ENCODE assay signal across 14 cellular contexts in genomic region chr15:72315706-72316370, GRCh38. TPM values are rescaled to one million over a fixed set of nuclear protein-coding genes. Genes with fewer than 3 reads are reported as not detected.
DNase-seq lines count a peak whose midpoint lies in the region; ATAC-seq, FAIRE-seq and TF ChIP-seq lines count a peak whose summit lies in the region.
"Had no signal": no experiment of that assay in that cellular context is flagged by ENCODE, and none has a peak within 500 bp of the region (broad histone marks: within the 10 kb centered on the region; RNA-seq: fewer than 3 reads in every experiment).

No MANE protein-coding gene starts in this region.

- no peak for FAIRE-seq in kidney (lab: Jason Lieb, UNC)
- FAIRE-seq: G401.6 had no signal

- no peaks in the 10 kb centered on the region for H3K36me3 ChIP-seq in DND-41 (ENCODE audit: insufficient read depth, low read length)
- no peaks in the 10 kb centered on the region for H3K36me3 ChIP-seq in stomach
- no peaks in the 10 kb centered on the region for H3K36me3 ChIP-seq in kidney (ENCODE audit: control insufficient read depth in 1 of 2, insufficient read depth in 2 of 2, low read length in 2 of 2)

- peak; percentile 62; the same call in 2 of the 3 replicates for ATAC-seq in DND-41 (ENCODE audit: insufficient read depth, low read depth)
- ATAC-seq: natural killer cell, psoas muscle had no signal

- H3K27me3 ChIP-seq in DND-41 (ENCODE audit: insufficient read depth, low read length, poor library complexity) (no peaks in the 10 kb centered on the region), stomach (peaks cover 0 to 8% (median 0%) of the 10 kb centered on the region in 3 donors)

- intact Hi-C loops in stomach (cut with DNase I; ENCODE audit: low total_unique reads), result no loop called here
- intact Hi-C loops in kidney (cut with DNase I), result no loop called here

- H3K9me3 ChIP-seq in DND-41 (ENCODE audit: insufficient read depth, low read length, severe bottlenecking), result no peaks in the 10 kb centered on the region
- H3K9me3 ChIP-seq in stomach, result no peaks in the 10 kb centered on the region
- no peaks in the 10 kb centered on the region for H3K9me3 ChIP-seq in kidney (ENCODE audit: control insufficient read depth in 1 of 2, low read length in 2 of 2)
- H3K9me3 ChIP-seq: psoas muscle had no signal

- TF ChIP-seq CTCF in DND-41 (IDR thresholded peaks at IDR 0.05; ENCODE audit: borderline replicate concordance, extremely low read depth, low read length, poor library complexity, severe bottlenecking) (no peak), stomach (IDR thresholded peaks at IDR 0.05) (no peak), kidney (IDR thresholded peaks at IDR 0.05; ENCODE audit: borderline replicate concordance, extremely low read depth, insufficient read depth) (no peak)

- H3K4me1 ChIP-seq in DND-41 (ENCODE audit: insufficient read depth, low read length) (no peaks in the 10 kb centered on the region), stomach (peaks cover 4 to 17% (median 16%) of the 10 kb centered on the region in 4 donors), kidney (ENCODE audit: control insufficient read depth in 1 of 2, insufficient read depth in 1 of 2, low read depth in 1 of 2, low read length in 2 of 2) (no peaks in the 10 kb centered on the region)
- H3K4me1 ChIP-seq: psoas muscle had no signal

- WGBS in stomach, 5 donors, result 62 to 78% (median 72%) methylated on average over 5 to 6 of the region's 6 CpGs

- H4K20me1 ChIP-seq in DND-41 (ENCODE audit: insufficient read depth, low read length), result no peaks in the 10 kb centered on the region

- no peak overlapping the region for H3K4me3 ChIP-seq in DND-41 (ENCODE audit: low read depth in 1 of 2, low read length in 2 of 2)
- no peak overlapping the region for H3K4me3 ChIP-seq in stomach
- H3K4me3 ChIP-seq in kidney (ENCODE audit: low read length in 2 of 2), result no peak overlapping the region
- H3K4me3 ChIP-seq: psoas muscle had no signal

- no peak overlapping the region for H2AFZ ChIP-seq in DND-41 (ENCODE audit: low read depth, low read length)

- peak; percentile 57 for DNase-seq in DND-41
- peak; percentile 75 for DNase-seq in NCI-H1105 (lab: John Stamatoyannopoulos, UW)
- DNase-seq in NCI-H748 treated with DMSO at 0.1 percent for 48 hours (lab: John Stamatoyannopoulos, UW), result peak; percentile 21
- DNase-seq in fibroblast of peridontal ligament (ENCODE audit: extremely low read depth), result peak; percentile 7
- no peak for DNase-seq in stomach
- DNase-seq in NCI-H2029 treated with DMSO at 0.1 percent for 48 hours (lab: John Stamatoyannopoulos, UW), result no peak
- no peak for DNase-seq in kidney
- DNase-seq: activated CD4-positive, alpha-beta T cell treated with anti-CD3 and anti-CD28 coated beads for 4 hours; activated naive CD8-positive, alpha-beta T cell treated with anti-CD3 and anti-CD28 coated beads, Interleukin-2, amount 10 ng/mL, durations not matched to agents 7 days and 5 days; natural killer cell; NCI-H510A treated with DMSO at 0.1 percent for 48 hours; psoas muscle had no signal

- no peak for TF ChIP-seq EP300 in stomach (IDR thresholded peaks at IDR 0.05)

- H3K9ac ChIP-seq in DND-41 (ENCODE audit: low read depth, low read length) (no peak overlapping the region), kidney (ENCODE audit: low read length in 2 of 2) (no peak overlapping the region)

- H3K27ac ChIP-seq in DND-41 (ENCODE audit: low read length), result no peak overlapping the region
- no peak overlapping the region for H3K27ac ChIP-seq in stomach
- H3K27ac ChIP-seq in kidney (ENCODE audit: low read depth in 2 of 2, low read length in 2 of 2), result no peak overlapping the region
- H3K27ac ChIP-seq: C4-2B, psoas muscle had no signal

- no peak overlapping the region for H3K4me2 ChIP-seq in DND-41 (ENCODE audit: insufficient read depth, low read length)

- no peak for TF ChIP-seq POLR2A in stomach (IDR thresholded peaks at IDR 0.05)

- no peaks in the 10 kb centered on the region for H3K79me2 ChIP-seq in DND-41 (ENCODE audit: insufficient read depth, low read length)

RNA-seq across cellular contexts. Expression of gene CELF6, which starts 4.1 kb away (rescaled TPM):
- total RNA-seq in stomach (1 to 10 TPM in 2 of 5 donors, under 1 TPM in 1, not detected in 2; 0.55 to 4.0 (median 1.9) TPM), kidney (3.5 TPM)
- polyA plus RNA-seq in stomach (1 to 10 TPM in 1 of 3 donors, under 1 TPM in 2; 0.44 to 3.9 (median 0.61) TPM), kidney (ENCODE audit: insufficient read depth, low read depth, low replicate concordance) (3.8 TPM)

RNA-seq across cellular contexts. Expression of gene PARP6, which starts 43.5 kb away (rescaled TPM):
- total RNA-seq in stomach (100 to 1,000 TPM in 1 of 5 donors, 10 to 100 TPM in 4; 29.6 to 101 (median 58.4) TPM), kidney (69.7 TPM)
- polyA plus RNA-seq in stomach (10 to 100 TPM; 60.5 to 73.4 (median 66.7) TPM), kidney (ENCODE audit: insufficient read depth, low read depth, low replicate concordance) (50.4 TPM)

RNA-seq across cellular contexts. Expression of gene HEXA, which starts 60.0 kb away (rescaled TPM):
- total RNA-seq in stomach (10 to 100 TPM; 30.7 to 84.8 (median 53.5) TPM), kidney (138 TPM)
- polyA plus RNA-seq in stomach (10 to 100 TPM; 33.9 to 67.0 (median 62.6) TPM), kidney (ENCODE audit: insufficient read depth, low read depth, low replicate concordance) (199 TPM)

Comparison
In these comparisons a context has a peak if more than half of its experiments do, and no peak if none do; other contexts are left out.
1. DNase-seq: peak in DND-41 (single experiment), NCI-H1105 (single experiment), NCI-H748 treated with DMSO at 0.1 percent for 48 hours (single experiment) and fibroblast of peridontal ligament (single experiment); none in stomach (single experiment), NCI-H2029 treated with DMSO at 0.1 percent for 48 hours (single experiment) and kidney (single experiment).